ENCODE assay signal across 16 cellular contexts in genomic region chr14:69619007-69619406, GRCh38. TPM values are rescaled to one million over a fixed set of nuclear protein-coding genes. Genes with fewer than 3 reads are reported as not detected.
DNase-seq lines count a peak whose midpoint lies in the region; ATAC-seq, FAIRE-seq and TF ChIP-seq lines count a peak whose summit lies in the region.
"Had no signal": no experiment of that assay in that cellular context is flagged by ENCODE, and none has a peak within 500 bp of the region (broad histone marks: within the 10 kb centered on the region; RNA-seq: fewer than 3 reads in every experiment).

No MANE protein-coding gene starts in this region.

- H3K27me3 Mint-ChIP-seq in IgD-negative memory B cell: no peaks in the 10 kb centered on the region
- H3K27me3 Mint-ChIP-seq in natural killer cell treated with Interleukin-12 subunit alpha and Interleukin-12 subunit beta and Interleukin-15 and Interleukin-18, amount 100 ng/mL, for 72 hours: no peaks in the 10 kb centered on the region
- H3K27me3 Mint-ChIP-seq in H9 (ENCODE audit: low read depth): peaks cover 1% of the 10 kb centered on the region; the same call in 1 of the 2 replicates

- CTCF ChIA-PET in GM12878 (lab: Yijun Ruan, JAX): interaction anchor here (0.6 to 1.2 kb wide), 4 partner anchors 9 to 71 kb away, joined by 3 to 5 read pairs (median 4); no protein-coding TSS in a partner anchor

- no peak overlapping the region for H3K23ac ChIP-seq in H9 (ENCODE audit: insufficient read length, low read depth, low read length)

- no TSS peak for BruUV-seq in GM12878 (replicated peaks; lab: Mats Ljungman, UMichigan)

- H3K9me3 Mint-ChIP-seq in IgD-negative memory B cell (no peaks in the 10 kb centered on the region), H9 (no peaks in the 10 kb centered on the region)
- no peaks in the 10 kb centered on the region for H3K9me3 Mint-ChIP-seq in natural killer cell treated with Interleukin-12 subunit alpha and Interleukin-12 subunit beta and Interleukin-15 and Interleukin-18, amount 100 ng/mL, for 72 hours
- H3K9me3 Mint-ChIP-seq: WTC11 had no signal

- H4K20me1 ChIP-seq in GM12878 (ENCODE audit: control insufficient read depth, insufficient read depth) (no peaks in the 10 kb centered on the region; the same call in 1 of the 2 replicates), H9 (ENCODE audit: control insufficient read depth, insufficient read depth, insufficient read length) (no peaks in the 10 kb centered on the region)

- TF ChIP-seq CTCF in GM12878 (IDR thresholded peaks at IDR 0.05 in 2 of 3, conservative IDR thresholded peaks at IDR 0.05 in 1 of 3; ENCODE audit: control insufficient read depth in 2 of 3, extremely low read depth in 1 of 3, insufficient read depth in 1 of 3, low read depth in 3 of 3, low read length in 3 of 3): no peak
- TF ChIP-seq CTCF in H9 (conservative IDR thresholded peaks at IDR 0.05): no peak

- H3K9ac ChIP-seq in GM12878 (ENCODE audit: control insufficient read depth, insufficient read depth, low read length) (peak overlapping the region; percentile 43; the same call in 1 of the 2 replicates), H9 (ENCODE audit: extremely low read depth, insufficient read length, low read length) (no peak overlapping the region)

- no peak overlapping the region for H3K18ac ChIP-seq in H9 (ENCODE audit: insufficient read length, low read depth, low read length)

- in situ Hi-C loops in GM12878 (cut with MboI): loop anchor here (10.0 kb wide), 1 partner anchor 46 kb away; no protein-coding TSS in a partner anchor

- RAD21 ChIA-PET in GM12878 (lab: Charles Lee; ENCODE audit: unreplicated experiment): interaction anchor here (1.3 to 10.0 kb wide), 3 partner anchors 11 to 30 kb away, joined by 3 to 178 read pairs (median 18); no protein-coding TSS in a partner anchor

- H3K36me3 Mint-ChIP-seq in IgD-negative memory B cell (peaks cover 5% of the 10 kb centered on the region), H9 (ENCODE audit: insufficient read depth in 1 of 3, low read depth in 3 of 3) (no peaks in the 10 kb centered on the region)
- peaks cover 17% of the 10 kb centered on the region for H3K36me3 Mint-ChIP-seq in natural killer cell treated with Interleukin-12 subunit alpha and Interleukin-12 subunit beta and Interleukin-15 and Interleukin-18, amount 100 ng/mL, for 72 hours
- H3K36me3 Mint-ChIP-seq: WTC11 had no signal

- H3K27me3 ChIP-seq in GM12878 (replicated peaks in 1 of 2; ENCODE audit: control insufficient read depth in 2 of 2, insufficient read depth in 2 of 2, low read length in 1 of 2) (no peaks in the 10 kb centered on the region), H9 (ENCODE audit: insufficient read depth, low read length) (no peaks in the 10 kb centered on the region)
- H3K27me3 ChIP-seq: left lung had no signal

- H3K4me1 ChIP-seq in GM12878 (ENCODE audit: control insufficient read depth, insufficient read depth, low read length) (peaks cover 64% of the 10 kb centered on the region), H9 (ENCODE audit: insufficient read depth, low read length) (no peaks in the 10 kb centered on the region)

- no peak overlapping the region for H2BK20ac ChIP-seq in H9 (ENCODE audit: low read depth, low read length, poor library complexity, severe bottlenecking)

- H2BK5ac ChIP-seq in H9 (ENCODE audit: insufficient read length, low read length): no peak overlapping the region

- no peak overlapping the region for H4K8ac ChIP-seq in H9 (replicated peaks; ENCODE audit: insufficient read length, low read depth, low read length)

- WGBS in GM12878 (ENCODE audit: insufficient coverage, insufficient replicate concordance, low lambda C conversion rate, missing lambda C conversion rate): 35% methylated on average over 4 of the region's 4 CpGs
- WGBS in H9 (ENCODE audit: extremely low coverage, insufficient read length, low lambda C conversion rate): no CpG with 5 or more reads among the region's 4 CpGs

- SMC1A ChIA-PET in GM12878 (lab: Charles Lee; ENCODE audit: uncharacterized antibody, unreplicated experiment): interaction anchor here (0.6 to 11.9 kb wide), 4 partner anchors 7 to 797 kb away, joined by 3 to 164 read pairs (median 76); no protein-coding TSS in a partner anchor

- peaks cover 0 to 10% of the 10 kb centered on the region in 2 experiments; a peak in 3 of 4 replicates for H3K36me3 ChIP-seq in GM12878 (ENCODE audit: control insufficient read depth in 2 of 2, insufficient read depth in 2 of 2, low read length in 1 of 2)
- H3K36me3 ChIP-seq: left lung had no signal

- peak overlapping the region; percentile 41 to 98 (median 90) for H3K27ac Mint-ChIP-seq in IgD-negative memory B cell
- H3K27ac Mint-ChIP-seq in natural killer cell treated with Interleukin-12 subunit alpha and Interleukin-12 subunit beta and Interleukin-15 and Interleukin-18, amount 100 ng/mL, for 72 hours: peak overlapping the region; percentile 93 to 96
- no peak overlapping the region for H3K27ac Mint-ChIP-seq in H9

- peak overlapping the region; percentile 97 for H3K27ac ChIP-seq in GM12878 (ENCODE audit: control insufficient read depth, insufficient read depth)
- no peak overlapping the region for H3K27ac ChIP-seq in H9 (ENCODE audit: insufficient read length, low read depth, low read length)
- H3K27ac ChIP-seq: PC-9, psoas muscle had no signal

- H3K4me2 ChIP-seq in GM12878 (ENCODE audit: control insufficient read depth, insufficient read depth) (peak overlapping the region; percentile 99), H9 (ENCODE audit: insufficient read depth, insufficient read length, low read length) (no peak overlapping the region)
- H3K4me2 ChIP-seq: PC-9 had no signal

- FAIRE-seq in GM12878 (lab: Jason Lieb, UNC): no peak

- no peak overlapping the region for H2AFZ ChIP-seq in GM12878 (ENCODE audit: control insufficient read depth, low read depth, low read length)
- H2AFZ ChIP-seq in H9 (ENCODE audit: low read length): no peak overlapping the region
- H2AFZ ChIP-seq: PC-9 had no signal

- peak overlapping the region; percentile 64 for H3K4me3 ChIP-seq in GM12878
- H3K4me3 ChIP-seq: left lung, PC-9, psoas muscle had no signal

- H3K4ac ChIP-seq in H9 (ENCODE audit: low read depth, low read length): no peak overlapping the region

- H2BK120ac ChIP-seq in H9 (ENCODE audit: low read depth, low read length, poor library complexity, severe bottlenecking): no peak overlapping the region

- ATAC-seq in GM12878: no peak
- no peak for ATAC-seq in natural killer cell treated with Interleukin-12 subunit alpha and Interleukin-12 subunit beta and Interleukin-15 and Interleukin-18, amount 100 ng/mL, for 72 hours
- ATAC-seq in HG03097 (IDR thresholded peaks at IDR 0.05; ENCODE audit: low FRiP score, unreplicated experiment): no peak
- ATAC-seq in GM19463 (IDR thresholded peaks at IDR 0.05; ENCODE audit: unreplicated experiment): no peak
- ATAC-seq: left lung, psoas muscle, WTC11 had no signal

- no peak overlapping the region for H2AK5ac ChIP-seq in H9 (ENCODE audit: insufficient read length, low read length)

- H3K23me2 ChIP-seq in H9 (ENCODE audit: insufficient read length, low read depth, low read length, poor library complexity, severe bottlenecking): no peaks in the 10 kb centered on the region

- H3K9me3 ChIP-seq in GM12878 (replicated peaks; ENCODE audit: control insufficient read depth, insufficient read depth, low read length) (no peaks in the 10 kb centered on the region), H9 (ENCODE audit: control insufficient read depth, low read depth, low read length) (no peaks in the 10 kb centered on the region)
- H3K9me3 ChIP-seq: Caco-2, left lung, psoas muscle had no signal

- POLR2A ChIA-PET in GM12878 (lab: Charles Lee): interaction anchor here (1.4 kb wide), 1 partner anchor 27 kb away, joined by 3 read pairs; no protein-coding TSS in a partner anchor

- peak; percentile 64 for DNase-seq in CD1c-positive myeloid dendritic cell (ENCODE audit: extremely low spot score)
- DNase-seq in GM12878 (ENCODE audit: low read depth, low spot score): no peak
- no peak for DNase-seq in natural killer cell treated with Interleukin-12 subunit alpha and Interleukin-12 subunit beta and Interleukin-15 and Interleukin-18, amount 100 ng/mL, for 72 hours (ENCODE audit: low spot score)
- DNase-seq in NK-92 treated with Interleukin-12 subunit alpha and Interleukin-12 subunit beta, amount 100 ng/mL, for 24 hours (lab: John Stamatoyannopoulos, UW): no peak
- DNase-seq in H9: no peak
- DNase-seq: anterior cingulate cortex, Caco-2, left lung, NCI-H1930, PC-9, psoas muscle had no signal

- H2BK12ac ChIP-seq in H9 (ENCODE audit: insufficient read length, low read depth, low read length): no peak overlapping the region

- no peak overlapping the region for H3K14ac ChIP-seq in H9 (ENCODE audit: insufficient read depth, low read length)

- H3K56ac ChIP-seq in H9 (ENCODE audit: insufficient read length, low read depth, low read length): no peak overlapping the region

- no peaks in the 10 kb centered on the region for H3K79me1 ChIP-seq in H9 (ENCODE audit: insufficient read depth, low read depth, low read length, poor library complexity, severe bottlenecking)

- TF ChIP-seq POLR2A in GM12878 (IDR thresholded peaks at IDR 0.05; ENCODE audit: low read depth, low read length): no peak

- no peak overlapping the region for H4K91ac ChIP-seq in H9 (ENCODE audit: insufficient read length, low read depth, low read length)

- H2BK15ac ChIP-seq in H9 (ENCODE audit: low read depth, low read length): no peak overlapping the region

- no peak for TF ChIP-seq RAD21 in GM12878 (IDR thresholded peaks at IDR 0.05; ENCODE audit: insufficient read depth, low read depth, low read length)

- H4K5ac ChIP-seq in H9 (ENCODE audit: insufficient read length, low read depth, low read length): no peak overlapping the region

- H3K4me1 Mint-ChIP-seq in IgD-negative memory B cell (peaks cover 64 to 89% (median 77%) of the 10 kb centered on the region in 3 donors), H9 (peaks cover 6 to 18% of the 10 kb centered on the region in 2 experiments; a peak in 2 of 4 replicates)
- H3K4me1 Mint-ChIP-seq in natural killer cell treated with Interleukin-12 subunit alpha and Interleukin-12 subunit beta and Interleukin-15 and Interleukin-18, amount 100 ng/mL, for 72 hours (ENCODE audit: low read depth in 2 of 2): peaks cover 86 to 93% of the 10 kb centered on the region in 2 donors

- intact Hi-C loops in GM12878 (cut with micrococcal nuclease; ENCODE audit: unreplicated experiment): loop anchor here (5.0 to 10.0 kb wide), 2 partner anchors 73 to 224 kb away; partner anchors contain the start of genes ERH and SLC39A9

- peaks cover 99% of the 10 kb centered on the region for H3K79me2 ChIP-seq in GM12878 (ENCODE audit: control insufficient read depth, insufficient read depth, low read length)
- no peaks in the 10 kb centered on the region for H3K79me2 ChIP-seq in H9 (ENCODE audit: insufficient read depth, low read length)

- H3T11ph ChIP-seq in H9 (ENCODE audit: low read length): no peak overlapping the region

- H3K4me3 Mint-ChIP-seq in IgD-negative memory B cell (peak overlapping the region in 3 of 4 donors; percentile 3 to 67 (median 56)), H9 (no peak overlapping the region; a peak in 1 of 5 replicates)
- H3K4me3 Mint-ChIP-seq in natural killer cell treated with Interleukin-12 subunit alpha and Interleukin-12 subunit beta and Interleukin-15 and Interleukin-18, amount 100 ng/mL, for 72 hours: peak overlapping the region; percentile 90
- H3K4me3 Mint-ChIP-seq: WTC11 had no signal

- no peak for TF ChIP-seq EP300 in GM12878 (IDR thresholded peaks at IDR 0.05; ENCODE audit: borderline replicate concordance in 1 of 2, control insufficient read depth in 1 of 2, low read depth in 2 of 2, low read length in 2 of 2)

RNA-seq across cellular contexts. Expression of gene SUSD6, which starts 7.6 kb away (rescaled TPM):
- polyA plus RNA-seq in IgD-negative memory B cell: 14.3 TPM
- total RNA-seq in GM12878 (2013; cell fraction: nucleolus; rRNA removed): 59.8 and 61.3 TPM in 2 replicates
- total RNA-seq in GM12878 (2014; rRNA removed): 6.9 and 8.3 TPM in 2 replicates
- 11.0 and 11.1 TPM in 2 replicates for total RNA-seq in GM12878 (2014; rRNA removed; fragmentation: Illumina TruSeq; extraction: Trizol)
- total RNA-seq in GM12878 (2021): 39.8 and 40.1 TPM in 2 replicates
- polyA plus RNA-seq in GM12878 (2011; ENCODE audit: low read depth): 18.4 TPM
- 11.3 and 16.7 TPM in 2 replicates for polyA plus RNA-seq in GM12878 (2011; rRNA removed)
- 13.8 and 14.1 TPM in 2 replicates for polyA plus RNA-seq in GM12878 (2011; cell fraction: cytosol; rRNA removed)
- 38.9 and 46.9 TPM in 2 replicates for polyA plus RNA-seq in GM12878 (2011; cell fraction: nucleus; rRNA removed)
- 23.6 and 27.7 TPM in 2 replicates for polyA plus RNA-seq in GM12878 (2012)
- 19.4 and 23.7 TPM in 2 replicates for polyA plus RNA-seq in GM12878 (2014; fragmentation: Illumina TruSeq; extraction: Trizol)
- 1 to 10 TPM; 6.6 to 9.4 TPM for polyA plus RNA-seq in GM12878 (2014; fragmentation: Nextera tagmentation; extraction: Ambion mirVana)
- polyA plus RNA-seq in GM12878 (2014; rRNA removed): 25.8 and 31.1 TPM in 2 replicates
- polyA plus RNA-seq in GM12878 (2016; fragmentation: Nextera tagmentation; extraction: Ambion mirVana): 10 to 100 TPM; 27.1 to 33.7 TPM
- polyA minus RNA-seq in GM12878 (2011; rRNA and poly(A)+ RNA removed): 17.6 and 19.5 TPM in 2 replicates
- 5.1 and 5.6 TPM in 2 replicates for polyA minus RNA-seq in GM12878 (2011; cell fraction: cytosol; rRNA and poly(A)+ RNA removed)
- polyA minus RNA-seq in GM12878 (2011; cell fraction: nucleus; rRNA and poly(A)+ RNA removed): 14.9 and 32.6 TPM in 2 replicates
- total RNA-seq in natural killer cell treated with Interleukin-12 subunit alpha and Interleukin-12 subunit beta and Interleukin-15 and Interleukin-18, amount 100 ng/mL, for 72 hours: 100 to 1,000 TPM; 111 to 139 TPM
- total RNA-seq in H9 (2021): 3.6 and 3.7 TPM in 2 replicates

RNA-seq across cellular contexts. Expression of gene CCDC177, which starts 44.3 kb away (rescaled TPM):
- polyA plus RNA-seq in IgD-negative memory B cell (not detected), GM12878 (2011; rRNA removed) (not detected in 2 replicates), GM12878 (2014; fragmentation: Illumina TruSeq; extraction: Trizol) (not detected in 2 replicates), GM12878 (2014; fragmentation: Nextera tagmentation; extraction: Ambion mirVana) (not detected), GM12878 (2014; rRNA removed) (not detected in 2 replicates), GM12878 (2016; fragmentation: Nextera tagmentation; extraction: Ambion mirVana) (not detected)
- not detected in 2 replicates for total RNA-seq in GM12878 (2013; cell fraction: nucleolus; rRNA removed)
- total RNA-seq in GM12878 (2014; rRNA removed) (not detected in 2 replicates), GM12878 (2014; rRNA removed; fragmentation: Illumina TruSeq; extraction: Trizol) (not detected in 2 replicates), GM12878 (2021) (not detected in 2 replicates), H9 (2021) (6.1 and 6.2 TPM in 2 replicates)
- polyA plus RNA-seq in GM12878 (2011; ENCODE audit: low read depth): not detected
- polyA plus RNA-seq in GM12878 (2011; cell fraction: cytosol; rRNA removed): not detected in 2 replicates
- polyA plus RNA-seq in GM12878 (2011; cell fraction: nucleus; rRNA removed): not detected in 2 replicates
- polyA plus RNA-seq in GM12878 (2012): not detected in 2 replicates
- polyA minus RNA-seq in GM12878 (2011; rRNA and poly(A)+ RNA removed): not detected in 2 replicates
- not detected in 2 replicates for polyA minus RNA-seq in GM12878 (2011; cell fraction: cytosol; rRNA and poly(A)+ RNA removed)
- polyA minus RNA-seq in GM12878 (2011; cell fraction: nucleus; rRNA and poly(A)+ RNA removed): not detected in 2 replicates
- not detected for total RNA-seq in natural killer cell treated with Interleukin-12 subunit alpha and Interleukin-12 subunit beta and Interleukin-15 and Interleukin-18, amount 100 ng/mL, for 72 hours
- total RNA-seq: HT-29, left lung, PC-9, psoas muscle had no signal
- polyA plus RNA-seq: psoas muscle had no signal

Comparison
In these comparisons a context has a peak if more than half of its experiments do, and no peak if none do; other contexts are left out.
1. H3K27ac Mint-ChIP-seq: peak in IgD-negative memory B cell (3 of 3) and natural killer cell treated with Interleukin-12 subunit alpha and Interleukin-12 subunit beta and Interleukin-15 and Interleukin-18, amount 100 ng/mL, for 72 hours (2 of 2); none in H9 (0 of 3).
2. H3K4me3 Mint-ChIP-seq: peak in IgD-negative memory B cell (3 of 4) and natural killer cell treated with Interleukin-12 subunit alpha and Interleukin-12 subunit beta and Interleukin-15 and Interleukin-18, amount 100 ng/mL, for 72 hours (single experiment); none in H9 (0 of 2).